ENCODE assay signal across 11 cellular contexts in the genomic region with DNA sequence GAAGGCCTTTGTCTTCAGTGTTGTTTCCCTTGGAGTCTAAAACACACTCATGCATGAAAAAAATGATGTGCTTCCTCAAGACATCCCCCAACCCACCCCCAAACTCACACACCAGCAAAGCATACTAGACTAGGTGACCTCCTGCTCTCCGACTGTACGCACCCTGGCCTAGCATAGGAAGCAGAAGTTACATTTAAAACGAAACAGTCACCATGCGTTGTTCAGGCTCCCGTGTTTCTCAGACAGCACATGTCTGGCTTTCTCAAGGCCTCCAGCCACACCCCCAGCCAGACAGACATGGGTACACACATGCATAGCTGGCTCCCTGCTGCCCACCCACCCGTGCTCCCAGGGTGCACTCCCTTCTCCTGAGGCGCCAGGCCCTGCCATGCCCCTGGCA. TPM values are rescaled to one million over a fixed set of nuclear protein-coding genes. Genes with fewer than 3 reads are reported as not detected.
DNase-seq lines count a peak whose midpoint lies in the region; ATAC-seq lines count a peak whose summit lies in the region.
"Had no signal": no experiment of that assay in that cellular context is flagged by ENCODE, and none has a peak within 500 bp of the region (broad histone marks: within the 10 kb centered on the region; RNA-seq: fewer than 3 reads in every experiment).

No MANE protein-coding gene starts in this region.

- peak; percentile 86 for ATAC-seq in GM19438 (IDR thresholded peaks at IDR 0.05; ENCODE audit: low read depth, unreplicated experiment)

- peak; percentile 78 for DNase-seq in Ammon's horn (ENCODE audit: low spot score)
- DNase-seq in germinal center (ENCODE audit: low spot score), result peak; percentile 45
- no peak for DNase-seq in NCI-H1436 (lab: John Stamatoyannopoulos, UW)
- no peak for DNase-seq in T1000 (lab: John Stamatoyannopoulos, UW)
- no peak for DNase-seq in H7
- DNase-seq in NCI-H2107 (lab: John Stamatoyannopoulos, UW), result no peak
- DNase-seq: activated CD4-positive, CD25-positive, alpha-beta regulatory T cell treated with anti-CD3 and anti-CD28 coated beads, Interleukin-2, amount 50 U/mL, for 72 hours; NCI-H524 had no signal

- H3K27me3 ChIP-seq in H7 (ENCODE audit: control insufficient read depth, insufficient read depth, low read length), result no peaks in the 10 kb centered on the region
- H3K27me3 ChIP-seq: pancreas had no signal

- H3K4me1 Mint-ChIP-seq in IgD-negative memory B cell, result peaks cover 14 to 22% (median 21%) of the 10 kb centered on the region in 3 donors

- H3K4me3 Mint-ChIP-seq in IgD-negative memory B cell, result peak overlapping the region in 2 of 4 donors; percentile 30 to 77

- no peaks in the 10 kb centered on the region for H3K36me3 ChIP-seq in H7 (replicated peaks; ENCODE audit: control insufficient read depth, insufficient read depth, low read length)

- H3K27me3 Mint-ChIP-seq in IgD-negative memory B cell, result no peaks in the 10 kb centered on the region

- H3K4me3 ChIP-seq in H7 (ENCODE audit: insufficient read depth, low read depth, low read length), result no peak overlapping the region
- H3K4me3 ChIP-seq: pancreas had no signal

- H3K27ac Mint-ChIP-seq in IgD-negative memory B cell, result peak overlapping the region in 2 of 3 donors; percentile 72 to 92

- H3K9me3 Mint-ChIP-seq in IgD-negative memory B cell, result no peaks in the 10 kb centered on the region

- H3K36me3 Mint-ChIP-seq in IgD-negative memory B cell, result no peaks in the 10 kb centered on the region

RNA-seq across cellular contexts. Expression of gene C1QTNF9, which starts 28.7 kb away (rescaled TPM):
- polyA plus RNA-seq in IgD-negative memory B cell, result not detected
- total RNA-seq in H7 (2014; rRNA removed; shearing (Covaris generic)), result 0.10 TPM in 1 of 2 replicates, not detected in the other

Comparison
In these comparisons a context has a peak if more than half of its experiments do, and no peak if none do; other contexts are left out.
1. DNase-seq: peak in Ammon's horn (single experiment) and germinal center (single experiment); none in NCI-H1436 (single experiment), T1000 (single experiment), H7 (single experiment) and NCI-H2107 (single experiment).